Comparison of ENCODE assay signal across 1 cellular context in the genomic region with DNA sequence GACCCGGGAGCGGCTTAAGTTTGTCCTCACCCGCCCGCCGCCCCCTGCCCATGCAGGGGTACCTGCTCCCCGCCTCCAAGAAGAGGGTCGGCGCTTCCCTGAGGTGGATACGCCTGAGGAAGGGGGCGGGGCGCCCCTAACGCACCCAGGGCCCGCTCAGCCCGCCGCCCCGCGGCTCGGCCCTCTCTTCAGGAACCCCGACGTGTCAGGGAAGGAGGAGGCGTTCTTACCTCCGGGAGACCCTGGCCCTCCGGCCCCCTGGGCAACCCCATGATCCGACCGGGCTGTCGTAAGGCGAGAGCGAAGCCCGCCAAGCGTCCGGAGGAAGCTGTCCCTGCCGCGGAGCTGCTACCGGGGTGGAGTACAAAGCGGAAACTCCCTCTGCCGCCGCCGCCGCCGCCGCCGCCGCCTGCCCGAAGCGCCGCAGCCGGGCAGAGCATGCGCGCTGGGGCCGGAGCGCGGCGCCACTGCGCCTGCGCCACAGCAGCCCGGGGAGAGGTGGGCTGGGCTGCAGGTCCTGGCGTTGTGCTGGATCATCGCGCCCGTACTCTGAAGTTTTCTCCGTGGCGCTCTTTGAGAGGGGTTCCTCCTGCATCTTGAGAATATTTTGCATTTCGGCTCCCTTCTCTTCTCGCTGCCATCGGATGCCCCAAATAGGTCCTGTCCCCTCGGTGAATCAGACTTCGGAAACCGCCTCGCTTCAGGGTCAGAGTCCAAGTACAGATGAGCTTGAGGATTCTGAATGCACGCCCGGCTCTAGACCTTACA.
TF ChIP-seq lines count a peak whose summit lies in the region.

A gene with protein sequence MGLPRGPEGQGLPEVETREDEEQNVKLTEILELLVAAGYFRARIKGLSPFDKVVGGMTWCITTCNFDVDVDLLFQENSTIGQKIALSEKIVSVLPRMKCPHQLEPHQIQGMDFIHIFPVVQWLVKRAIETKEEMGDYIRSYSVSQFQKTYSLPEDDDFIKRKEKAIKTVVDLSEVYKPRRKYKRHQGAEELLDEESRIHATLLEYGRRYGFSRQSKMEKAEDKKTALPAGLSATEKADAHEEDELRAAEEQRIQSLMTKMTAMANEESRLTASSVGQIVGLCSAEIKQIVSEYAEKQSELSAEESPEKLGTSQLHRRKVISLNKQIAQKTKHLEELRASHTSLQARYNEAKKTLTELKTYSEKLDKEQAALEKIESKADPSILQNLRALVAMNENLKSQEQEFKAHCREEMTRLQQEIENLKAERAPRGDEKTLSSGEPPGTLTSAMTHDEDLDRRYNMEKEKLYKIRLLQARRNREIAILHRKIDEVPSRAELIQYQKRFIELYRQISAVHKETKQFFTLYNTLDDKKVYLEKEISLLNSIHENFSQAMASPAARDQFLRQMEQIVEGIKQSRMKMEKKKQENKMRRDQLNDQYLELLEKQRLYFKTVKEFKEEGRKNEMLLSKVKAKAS (minus strand): TSS at position 347 of the 768 bp plus-strand sequence. CDS start 75 bp downstream, at position 272.

TF ChIP-seq in HepG2, 621 proteins besides CTCF, POLR2A, EP300 and RAD21 (continued from another document and continues in another):
- TF ChIP-seq, protein P1, sequence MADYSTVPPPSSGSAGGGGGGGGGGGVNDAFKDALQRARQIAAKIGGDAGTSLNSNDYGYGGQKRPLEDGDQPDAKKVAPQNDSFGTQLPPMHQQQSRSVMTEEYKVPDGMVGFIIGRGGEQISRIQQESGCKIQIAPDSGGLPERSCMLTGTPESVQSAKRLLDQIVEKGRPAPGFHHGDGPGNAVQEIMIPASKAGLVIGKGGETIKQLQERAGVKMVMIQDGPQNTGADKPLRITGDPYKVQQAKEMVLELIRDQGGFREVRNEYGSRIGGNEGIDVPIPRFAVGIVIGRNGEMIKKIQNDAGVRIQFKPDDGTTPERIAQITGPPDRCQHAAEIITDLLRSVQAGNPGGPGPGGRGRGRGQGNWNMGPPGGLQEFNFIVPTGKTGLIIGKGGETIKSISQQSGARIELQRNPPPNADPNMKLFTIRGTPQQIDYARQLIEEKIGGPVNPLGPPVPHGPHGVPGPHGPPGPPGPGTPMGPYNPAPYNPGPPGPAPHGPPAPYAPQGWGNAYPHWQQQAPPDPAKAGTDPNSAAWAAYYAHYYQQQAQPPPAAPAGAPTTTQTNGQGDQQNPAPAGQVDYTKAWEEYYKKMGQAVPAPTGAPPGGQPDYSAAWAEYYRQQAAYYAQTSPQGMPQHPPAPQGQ (CRISPR knock-in tag; IDR thresholded peaks at IDR 0.05; ENCODE audit: borderline replicate concordance) = no peak
- TF ChIP-seq FOXA3 (CRISPR knock-in tag; IDR thresholded peaks at IDR 0.05) (no peak), SMC3 (IDR thresholded peaks at IDR 0.05; ENCODE audit: low read length) (no peak), SRSF1 (optimal IDR thresholded peaks at IDR 0.05; ENCODE audit: low read depth, low read length) (no peak), ZNF33A (CRISPR knock-in tag; IDR thresholded peaks at IDR 0.05; ENCODE audit: borderline replicate concordance) (no peak), ZNF816 (CRISPR knock-in tag; IDR thresholded peaks at IDR 0.05; ENCODE audit: borderline replicate concordance) (peak; percentile 81; the same call in 1 of the 2 replicates), ZNF235 (CRISPR knock-in tag; IDR thresholded peaks at IDR 0.05; ENCODE audit: borderline replicate concordance) (no peak), ZSCAN12 (CRISPR knock-in tag; IDR thresholded peaks at IDR 0.05) (peak; percentile 15; the same call in 1 of the 2 replicates), ZNF652 (CRISPR knock-in tag; IDR thresholded peaks at IDR 0.05; ENCODE audit: borderline replicate concordance, low read depth) (no peak), PPARG (CRISPR knock-in tag; conservative IDR thresholded peaks at IDR 0.05) (peak; percentile 32; the same call in 1 of the 2 replicates), ZNF10 (CRISPR knock-in tag; IDR thresholded peaks at IDR 0.05; ENCODE audit: borderline replicate concordance, low read depth) (no peak), ZNF224 (CRISPR knock-in tag; IDR thresholded peaks at IDR 0.05) (no peak), KAT7 (CRISPR knock-in tag; IDR thresholded peaks at IDR 0.05; ENCODE audit: borderline replicate concordance) (0 out of 2 replicates have a peak, but pooled peaks have one; percentile 14), FOXM1 (CRISPR knock-in tag; IDR thresholded peaks at IDR 0.05) (peak; percentile 56; the same call in 1 of the 2 replicates), EZH2 (conservative IDR thresholded peaks at IDR 0.05; ENCODE audit: low read depth, low read length) (no peak), AGO1 (IDR thresholded peaks at IDR 0.05; ENCODE audit: low read depth, low read length, poor library complexity, severe bottlenecking) (no peak), ZNF746 (CRISPR knock-in tag; IDR thresholded peaks at IDR 0.05) (no peak), BHLHE40 (IDR thresholded peaks at IDR 0.05; ENCODE audit: low read length) (0 out of 2 replicates have a peak, but pooled peaks have one; percentile 9), ZFY (CRISPR knock-in tag; IDR thresholded peaks at IDR 0.05) (peak; percentile 89), POGZ (CRISPR knock-in tag; IDR thresholded peaks at IDR 0.05) (0 out of 2 replicates have a peak, but pooled peaks have one; percentile 16), ZSCAN25 (CRISPR knock-in tag; IDR thresholded peaks at IDR 0.05) (peak; percentile 23), ZFP1 (CRISPR knock-in tag; IDR thresholded peaks at IDR 0.05) (no peak), REPIN1 (CRISPR knock-in tag; IDR thresholded peaks at IDR 0.05; ENCODE audit: borderline replicate concordance, low read depth) (no peak), XBP1 (CRISPR knock-in tag; IDR thresholded peaks at IDR 0.05) (0 out of 2 replicates have a peak, but pooled peaks have one; percentile 40), PRMT3 (CRISPR knock-in tag; IDR thresholded peaks at IDR 0.05; ENCODE audit: borderline replicate concordance, low read depth) (peak; percentile 55), FOSL2 (CRISPR knock-in tag; IDR thresholded peaks at IDR 0.05) (no peak; the same call in 1 of the 2 replicates), KLF6 (CRISPR knock-in tag; IDR thresholded peaks at IDR 0.05) (no peak; the same call in 1 of the 2 replicates), ZNF543 (CRISPR knock-in tag; IDR thresholded peaks at IDR 0.05) (no peak), RFX5 (IDR thresholded peaks at IDR 0.05; ENCODE audit: low read depth, low read length) (no peak)
- TF ChIP-seq, protein P2, sequence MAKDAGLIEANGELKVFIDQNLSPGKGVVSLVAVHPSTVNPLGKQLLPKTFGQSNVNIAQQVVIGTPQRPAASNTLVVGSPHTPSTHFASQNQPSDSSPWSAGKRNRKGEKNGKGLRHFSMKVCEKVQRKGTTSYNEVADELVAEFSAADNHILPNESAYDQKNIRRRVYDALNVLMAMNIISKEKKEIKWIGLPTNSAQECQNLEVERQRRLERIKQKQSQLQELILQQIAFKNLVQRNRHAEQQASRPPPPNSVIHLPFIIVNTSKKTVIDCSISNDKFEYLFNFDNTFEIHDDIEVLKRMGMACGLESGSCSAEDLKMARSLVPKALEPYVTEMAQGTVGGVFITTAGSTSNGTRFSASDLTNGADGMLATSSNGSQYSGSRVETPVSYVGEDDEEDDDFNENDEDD (CRISPR knock-in tag; IDR thresholded peaks at IDR 0.05; ENCODE audit: borderline replicate concordance) = no peak; the same call in 1 of the 2 replicates
- TF ChIP-seq, protein P3, sequence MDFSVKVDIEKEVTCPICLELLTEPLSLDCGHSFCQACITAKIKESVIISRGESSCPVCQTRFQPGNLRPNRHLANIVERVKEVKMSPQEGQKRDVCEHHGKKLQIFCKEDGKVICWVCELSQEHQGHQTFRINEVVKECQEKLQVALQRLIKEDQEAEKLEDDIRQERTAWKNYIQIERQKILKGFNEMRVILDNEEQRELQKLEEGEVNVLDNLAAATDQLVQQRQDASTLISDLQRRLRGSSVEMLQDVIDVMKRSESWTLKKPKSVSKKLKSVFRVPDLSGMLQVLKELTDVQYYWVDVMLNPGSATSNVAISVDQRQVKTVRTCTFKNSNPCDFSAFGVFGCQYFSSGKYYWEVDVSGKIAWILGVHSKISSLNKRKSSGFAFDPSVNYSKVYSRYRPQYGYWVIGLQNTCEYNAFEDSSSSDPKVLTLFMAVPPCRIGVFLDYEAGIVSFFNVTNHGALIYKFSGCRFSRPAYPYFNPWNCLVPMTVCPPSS (IDR thresholded peaks at IDR 0.05) = no peak
- TF ChIP-seq, protein P4, sequence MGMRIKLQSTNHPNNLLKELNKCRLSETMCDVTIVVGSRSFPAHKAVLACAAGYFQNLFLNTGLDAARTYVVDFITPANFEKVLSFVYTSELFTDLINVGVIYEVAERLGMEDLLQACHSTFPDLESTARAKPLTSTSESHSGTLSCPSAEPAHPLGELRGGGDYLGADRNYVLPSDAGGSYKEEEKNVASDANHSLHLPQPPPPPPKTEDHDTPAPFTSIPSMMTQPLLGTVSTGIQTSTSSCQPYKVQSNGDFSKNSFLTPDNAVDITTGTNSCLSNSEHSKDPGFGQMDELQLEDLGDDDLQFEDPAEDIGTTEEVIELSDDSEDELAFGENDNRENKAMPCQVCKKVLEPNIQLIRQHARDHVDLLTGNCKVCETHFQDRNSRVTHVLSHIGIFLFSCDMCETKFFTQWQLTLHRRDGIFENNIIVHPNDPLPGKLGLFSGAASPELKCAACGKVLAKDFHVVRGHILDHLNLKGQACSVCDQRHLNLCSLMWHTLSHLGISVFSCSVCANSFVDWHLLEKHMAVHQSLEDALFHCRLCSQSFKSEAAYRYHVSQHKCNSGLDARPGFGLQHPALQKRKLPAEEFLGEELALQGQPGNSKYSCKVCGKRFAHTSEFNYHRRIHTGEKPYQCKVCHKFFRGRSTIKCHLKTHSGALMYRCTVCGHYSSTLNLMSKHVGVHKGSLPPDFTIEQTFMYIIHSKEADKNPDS (CRISPR knock-in tag; IDR thresholded peaks at IDR 0.05) = no peak; the same call in 1 of the 2 replicates
- TF ChIP-seq, protein P5, sequence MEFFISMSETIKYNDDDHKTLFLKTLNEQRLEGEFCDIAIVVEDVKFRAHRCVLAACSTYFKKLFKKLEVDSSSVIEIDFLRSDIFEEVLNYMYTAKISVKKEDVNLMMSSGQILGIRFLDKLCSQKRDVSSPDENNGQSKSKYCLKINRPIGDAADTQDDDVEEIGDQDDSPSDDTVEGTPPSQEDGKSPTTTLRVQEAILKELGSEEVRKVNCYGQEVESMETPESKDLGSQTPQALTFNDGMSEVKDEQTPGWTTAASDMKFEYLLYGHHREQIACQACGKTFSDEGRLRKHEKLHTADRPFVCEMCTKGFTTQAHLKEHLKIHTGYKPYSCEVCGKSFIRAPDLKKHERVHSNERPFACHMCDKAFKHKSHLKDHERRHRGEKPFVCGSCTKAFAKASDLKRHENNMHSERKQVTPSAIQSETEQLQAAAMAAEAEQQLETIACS (CRISPR knock-in tag; IDR thresholded peaks at IDR 0.05) = no peak
- TF ChIP-seq, protein P6, sequence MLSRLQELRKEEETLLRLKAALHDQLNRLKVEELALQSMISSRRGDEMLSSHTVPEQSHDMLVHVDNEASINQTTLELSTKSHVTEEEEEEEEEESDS (CRISPR knock-in tag; IDR thresholded peaks at IDR 0.05; ENCODE audit: borderline replicate concordance) = no peak
- TF ChIP-seq, protein P7, sequence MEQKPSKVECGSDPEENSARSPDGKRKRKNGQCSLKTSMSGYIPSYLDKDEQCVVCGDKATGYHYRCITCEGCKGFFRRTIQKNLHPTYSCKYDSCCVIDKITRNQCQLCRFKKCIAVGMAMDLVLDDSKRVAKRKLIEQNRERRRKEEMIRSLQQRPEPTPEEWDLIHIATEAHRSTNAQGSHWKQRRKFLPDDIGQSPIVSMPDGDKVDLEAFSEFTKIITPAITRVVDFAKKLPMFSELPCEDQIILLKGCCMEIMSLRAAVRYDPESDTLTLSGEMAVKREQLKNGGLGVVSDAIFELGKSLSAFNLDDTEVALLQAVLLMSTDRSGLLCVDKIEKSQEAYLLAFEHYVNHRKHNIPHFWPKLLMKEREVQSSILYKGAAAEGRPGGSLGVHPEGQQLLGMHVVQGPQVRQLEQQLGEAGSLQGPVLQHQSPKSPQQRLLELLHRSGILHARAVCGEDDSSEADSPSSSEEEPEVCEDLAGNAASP (CRISPR knock-in tag; IDR thresholded peaks at IDR 0.05; ENCODE audit: borderline replicate concordance) = no peak
- TF ChIP-seq, protein P8, sequence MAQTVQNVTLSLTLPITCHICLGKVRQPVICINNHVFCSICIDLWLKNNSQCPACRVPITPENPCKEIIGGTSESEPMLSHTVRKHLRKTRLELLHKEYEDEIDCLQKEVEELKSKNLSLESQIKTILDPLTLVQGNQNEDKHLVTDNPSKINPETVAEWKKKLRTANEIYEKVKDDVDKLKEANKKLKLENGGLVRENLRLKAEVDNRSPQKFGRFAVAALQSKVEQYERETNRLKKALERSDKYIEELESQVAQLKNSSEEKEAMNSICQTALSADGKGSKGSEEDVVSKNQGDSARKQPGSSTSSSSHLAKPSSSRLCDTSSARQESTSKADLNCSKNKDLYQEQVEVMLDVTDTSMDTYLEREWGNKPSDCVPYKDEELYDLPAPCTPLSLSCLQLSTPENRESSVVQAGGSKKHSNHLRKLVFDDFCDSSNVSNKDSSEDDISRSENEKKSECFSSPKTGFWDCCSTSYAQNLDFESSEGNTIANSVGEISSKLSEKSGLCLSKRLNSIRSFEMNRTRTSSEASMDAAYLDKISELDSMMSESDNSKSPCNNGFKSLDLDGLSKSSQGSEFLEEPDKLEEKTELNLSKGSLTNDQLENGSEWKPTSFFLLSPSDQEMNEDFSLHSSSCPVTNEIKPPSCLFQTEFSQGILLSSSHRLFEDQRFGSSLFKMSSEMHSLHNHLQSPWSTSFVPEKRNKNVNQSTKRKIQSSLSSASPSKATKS (CRISPR knock-in tag; IDR thresholded peaks at IDR 0.05) = no peak; the same call in 1 of the 2 replicates
- TF ChIP-seq, protein P9, sequence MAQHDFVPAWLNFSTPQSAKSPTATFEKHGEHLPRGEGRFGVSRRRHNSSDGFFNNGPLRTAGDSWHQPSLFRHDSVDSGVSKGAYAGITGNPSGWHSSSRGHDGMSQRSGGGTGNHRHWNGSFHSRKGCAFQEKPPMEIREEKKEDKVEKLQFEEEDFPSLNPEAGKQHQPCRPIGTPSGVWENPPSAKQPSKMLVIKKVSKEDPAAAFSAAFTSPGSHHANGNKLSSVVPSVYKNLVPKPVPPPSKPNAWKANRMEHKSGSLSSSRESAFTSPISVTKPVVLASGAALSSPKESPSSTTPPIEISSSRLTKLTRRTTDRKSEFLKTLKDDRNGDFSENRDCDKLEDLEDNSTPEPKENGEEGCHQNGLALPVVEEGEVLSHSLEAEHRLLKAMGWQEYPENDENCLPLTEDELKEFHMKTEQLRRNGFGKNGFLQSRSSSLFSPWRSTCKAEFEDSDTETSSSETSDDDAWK (CRISPR knock-in tag; IDR thresholded peaks at IDR 0.05) = no peak
